Comparison of ENCODE assay signal across 1 cellular context in the genomic region with DNA sequence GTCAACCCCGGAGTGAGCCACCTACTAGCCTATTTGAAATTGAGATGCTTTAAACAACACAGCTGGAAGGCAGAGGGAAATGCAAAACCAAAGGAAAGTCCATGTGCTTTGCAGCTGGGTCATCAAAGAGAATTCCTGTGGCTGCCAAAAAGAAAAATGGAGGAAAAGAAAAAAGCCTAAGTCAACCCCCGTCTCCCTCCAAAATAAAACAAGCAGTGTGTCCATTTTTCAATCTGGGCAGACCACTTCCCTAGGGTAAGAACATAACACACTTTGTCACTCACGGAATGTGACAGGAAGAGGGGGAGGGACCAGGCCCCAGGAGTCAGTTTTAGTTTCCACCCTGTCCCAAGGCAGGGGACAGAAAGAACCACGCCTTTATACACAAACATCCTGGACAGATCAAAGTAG.
TF ChIP-seq lines count a peak whose summit lies in the region.

No MANE protein-coding gene starts in this region.

TF ChIP-seq in HepG2, 621 proteins besides CTCF, POLR2A, EP300 and RAD21:
- TF ChIP-seq POGZ (CRISPR knock-in tag; IDR thresholded peaks at IDR 0.05) (no peak), KMT2A (CRISPR knock-in tag; IDR thresholded peaks at IDR 0.05) (no peak)
TF ChIP-seq in HepG2: peak in this region for 0.
